In genomic region chr2:221590861-221591260, GRCh38 we compare ENCODE assay signal across 23 cellular contexts.
"Had no signal": no experiment of that assay in that cellular context is flagged by ENCODE, and none has a peak within 500 bp of the region (broad histone marks: within the 10 kb centered on the region; RNA-seq: fewer than 3 reads in every experiment).

No MANE protein-coding gene starts in this region.

- H3K4me1 ChIP-seq: colonic mucosa, pancreas, right lobe of liver, tibial nerve had no signal

- H3K27ac ChIP-seq: brain microvascular endothelial cell, colonic mucosa, epithelial cell of prostate, neutrophil, pancreas, right lobe of liver, tibial nerve had no signal

- H3K4me3 ChIP-seq: colonic mucosa, pancreas, right lobe of liver, tibial nerve had no signal

- H3K27me3 ChIP-seq: brain microvascular endothelial cell, colonic mucosa, pancreas, tibial nerve had no signal

- DNase-seq: activated CD4-positive, alpha-beta T cell treated with anti-CD3 and anti-CD28 coated beads, Interleukin-2, amount 50 U/mL, for 1 hour; activated CD4-positive, CD25-positive, alpha-beta regulatory T cell treated with anti-CD3 and anti-CD28 coated beads, Interleukin-2, amount 50 U/mL, for 72 hours; activated CD8-positive, alpha-beta memory T cell treated with anti-CD3 and anti-CD28 coated beads for 24 hours; activated CD8-positive, alpha-beta memory T cell treated with anti-CD3 and anti-CD28 coated beads, Interleukin-2, amount 50 U/mL, for 48 hours; activated effector memory CD4-positive, alpha-beta T cell treated with Interleukin-2 at 50 U/mL for 16 hours; activated naive CD4-positive, alpha-beta T cell treated with anti-CD3 and anti-CD28 coated beads, Interleukin-2, amount 50 U/mL, for 16 hours; activated T-cell treated with anti-CD3 and anti-CD28 coated beads, Interleukin-2, amount 50 U/mL, for 48 hours; aorta; brain microvascular endothelial cell; central memory CD4-positive, alpha-beta T cell; colonic mucosa; endodermal cell; foreskin fibroblast; mesendoderm; natural killer cell; pancreas; right lobe of liver; small intestine; stimulated activated CD4-positive, alpha-beta T cell treated with anti-CD3 and anti-CD28 coated beads, Interleukin-15, amount 100 ng/mL, for 24 hours; stimulated activated CD4-positive, alpha-beta T cell treated with anti-CD3 and anti-CD28 coated beads, Interleukin-2, amount 100 ng/mL, for 48 hours had no signal

- H3K9me3 ChIP-seq: colonic mucosa, neutrophil, pancreas, right lobe of liver, tibial nerve had no signal

- H3K36me3 ChIP-seq: brain microvascular endothelial cell, colonic mucosa, neutrophil, pancreas, right lobe of liver, tibial nerve had no signal
